14 cellular contexts compared by ENCODE assay signal in the genomic region with DNA sequence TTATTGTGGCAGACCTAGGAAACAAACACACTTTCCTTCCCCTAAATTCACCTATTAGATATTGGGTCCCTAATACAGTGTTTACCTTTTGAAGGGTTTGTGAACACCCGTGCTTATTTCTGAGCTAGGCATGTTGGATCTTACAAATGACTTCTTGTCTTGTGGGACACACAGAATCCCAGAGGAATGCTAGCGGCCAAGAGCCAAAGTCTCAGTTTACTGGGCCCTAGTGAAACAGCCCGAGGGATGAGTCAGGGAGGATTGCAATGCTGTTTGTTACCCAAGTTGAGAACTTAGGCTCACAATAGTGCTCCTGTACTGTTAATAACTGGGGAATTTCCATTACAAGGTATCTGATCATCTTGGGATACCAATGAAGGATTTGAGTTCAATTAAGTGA.
A peak's percentile ranks its signal among the peaks of the same experiment; 100 is the strongest.
DNase-seq lines count a peak whose midpoint lies in the region; ATAC-seq, FAIRE-seq and TF ChIP-seq lines count a peak whose summit lies in the region.
"Had no signal": no experiment of that assay in that cellular context is flagged by ENCODE, and none has a peak within 500 bp of the region (broad histone marks: within the 10 kb centered on the region; RNA-seq: fewer than 3 reads in every experiment).

No MANE protein-coding gene starts in this region.

- no peaks in the 10 kb centered on the region for H3K36me3 ChIP-seq in bronchial epithelial cell (ENCODE audit: control insufficient read depth, insufficient read depth, low read length)
- H3K36me3 ChIP-seq: adrenal gland, vagina had no signal

- DNase-seq in AG20443 (ENCODE audit: low spot score) (peak; percentile 51), M059J (ENCODE audit: low read depth) (peak; percentile 93), bronchial epithelial cell (ENCODE audit: low read depth) (peak; percentile 44), kidney tubule cell (ENCODE audit: low spot score) (peak; percentile 86), inferior parietal cortex (ENCODE audit: extremely low spot score) (no peak)
- DNase-seq in stimulated activated naive B cell treated with anti-CD40 and anti-IgM and Interleukin-4, amounts not matched to agents 10 μg/mL and 1 μg/mL and 100 μg/mL, for 72 hours = no peak
- DNase-seq in naive thymus-derived CD8-positive, alpha-beta T cell = no peak
- DNase-seq in stimulated activated naive CD4-positive, alpha-beta T cell treated with Interleukin-2 at 50 U/mL for 16 hours (lab: John Stamatoyannopoulos, UW) = no peak
- DNase-seq: adrenal gland; CD4-positive, alpha-beta T cell; effector CD8-positive, alpha-beta T cell; H9 had no signal

- H3K9me3 Mint-ChIP-seq in stimulated activated naive B cell treated with anti-CD40 and anti-IgM and Interleukin-4, amounts not matched to agents 10 μg/mL and 1 μg/mL and 100 μg/mL, for 72 hours = no peaks in the 10 kb centered on the region
- no peaks in the 10 kb centered on the region for H3K9me3 Mint-ChIP-seq in naive thymus-derived CD8-positive, alpha-beta T cell
- H3K9me3 Mint-ChIP-seq: CD4-positive, alpha-beta T cell had no signal

- no peak for FAIRE-seq in bronchial epithelial cell (lab: Jason Lieb, UNC)
- FAIRE-seq: TTC549 had no signal

- H3K27me3 ChIP-seq in bronchial epithelial cell (ENCODE audit: control insufficient read depth, insufficient read depth, low read length) = no peaks in the 10 kb centered on the region
- H3K27me3 ChIP-seq: adrenal gland, vagina had no signal

- TF ChIP-seq CTCF in bronchial epithelial cell (IDR thresholded peaks at IDR 0.05; ENCODE audit: insufficient read depth, low read length, severe bottlenecking) = no peak

- H3K27me3 Mint-ChIP-seq in stimulated activated naive B cell treated with anti-CD40 and anti-IgM and Interleukin-4, amounts not matched to agents 10 μg/mL and 1 μg/mL and 100 μg/mL, for 72 hours = peaks cover 0 to 7% of the 10 kb centered on the region in 2 donors
- peaks cover 0 to 2% (median 0%) of the 10 kb centered on the region in 5 donors for H3K27me3 Mint-ChIP-seq in naive thymus-derived CD8-positive, alpha-beta T cell
- H3K27me3 Mint-ChIP-seq: CD4-positive, alpha-beta T cell had no signal

- POLR2A ChIA-PET in naive thymus-derived CD8-positive, alpha-beta T cell (lab: Charles Lee) = no interaction called here

- H3K4me3 ChIP-seq in bronchial epithelial cell (ENCODE audit: low read depth, low read length) = no peak overlapping the region
- H3K4me3 ChIP-seq: adrenal gland, vagina had no signal

- no peak for ATAC-seq in stimulated activated naive B cell treated with anti-CD40 and anti-IgM and Interleukin-4, amounts not matched to agents 10 μg/mL and 1 μg/mL and 100 μg/mL, for 72 hours (replicated peaks)
- ATAC-seq in naive thymus-derived CD8-positive, alpha-beta T cell = no peak

- H3K4me3 Mint-ChIP-seq in stimulated activated naive B cell treated with anti-CD40 and anti-IgM and Interleukin-4, amounts not matched to agents 10 μg/mL and 1 μg/mL and 100 μg/mL, for 72 hours = no peak overlapping the region
- H3K4me3 Mint-ChIP-seq in naive thymus-derived CD8-positive, alpha-beta T cell = no peak overlapping the region
- H3K4me3 Mint-ChIP-seq: CD4-positive, alpha-beta T cell; H9 had no signal

- H3K4me1 Mint-ChIP-seq in stimulated activated naive B cell treated with anti-CD40 and anti-IgM and Interleukin-4, amounts not matched to agents 10 μg/mL and 1 μg/mL and 100 μg/mL, for 72 hours = no peaks in the 10 kb centered on the region
- no peaks in the 10 kb centered on the region for H3K4me1 Mint-ChIP-seq in naive thymus-derived CD8-positive, alpha-beta T cell

- H3K27ac Mint-ChIP-seq in stimulated activated naive B cell treated with anti-CD40 and anti-IgM and Interleukin-4, amounts not matched to agents 10 μg/mL and 1 μg/mL and 100 μg/mL, for 72 hours = no peak overlapping the region
- H3K27ac Mint-ChIP-seq in naive thymus-derived CD8-positive, alpha-beta T cell = no peak overlapping the region
- H3K27ac Mint-ChIP-seq: CD4-positive, alpha-beta T cell; H9 had no signal

- no peaks in the 10 kb centered on the region for H3K36me3 Mint-ChIP-seq in stimulated activated naive B cell treated with anti-CD40 and anti-IgM and Interleukin-4, amounts not matched to agents 10 μg/mL and 1 μg/mL and 100 μg/mL, for 72 hours
- no peaks in the 10 kb centered on the region for H3K36me3 Mint-ChIP-seq in naive thymus-derived CD8-positive, alpha-beta T cell

Comparison
In these comparisons a context has a peak if more than half of its experiments do, and no peak if none do; other contexts are left out.
1. DNase-seq: peak in AG20443 (single experiment), M059J (single experiment), bronchial epithelial cell (single experiment) and kidney tubule cell (single experiment); none in stimulated activated naive B cell treated with anti-CD40 and anti-IgM and Interleukin-4, amounts not matched to agents 10 μg/mL and 1 μg/mL and 100 μg/mL, for 72 hours (single experiment), inferior parietal cortex (single experiment), naive thymus-derived CD8-positive, alpha-beta T cell (0 of 10) and stimulated activated naive CD4-positive, alpha-beta T cell treated with Interleukin-2 at 50 U/mL for 16 hours (single experiment).